8 cellular contexts compared by ENCODE assay signal in the genomic region with DNA sequence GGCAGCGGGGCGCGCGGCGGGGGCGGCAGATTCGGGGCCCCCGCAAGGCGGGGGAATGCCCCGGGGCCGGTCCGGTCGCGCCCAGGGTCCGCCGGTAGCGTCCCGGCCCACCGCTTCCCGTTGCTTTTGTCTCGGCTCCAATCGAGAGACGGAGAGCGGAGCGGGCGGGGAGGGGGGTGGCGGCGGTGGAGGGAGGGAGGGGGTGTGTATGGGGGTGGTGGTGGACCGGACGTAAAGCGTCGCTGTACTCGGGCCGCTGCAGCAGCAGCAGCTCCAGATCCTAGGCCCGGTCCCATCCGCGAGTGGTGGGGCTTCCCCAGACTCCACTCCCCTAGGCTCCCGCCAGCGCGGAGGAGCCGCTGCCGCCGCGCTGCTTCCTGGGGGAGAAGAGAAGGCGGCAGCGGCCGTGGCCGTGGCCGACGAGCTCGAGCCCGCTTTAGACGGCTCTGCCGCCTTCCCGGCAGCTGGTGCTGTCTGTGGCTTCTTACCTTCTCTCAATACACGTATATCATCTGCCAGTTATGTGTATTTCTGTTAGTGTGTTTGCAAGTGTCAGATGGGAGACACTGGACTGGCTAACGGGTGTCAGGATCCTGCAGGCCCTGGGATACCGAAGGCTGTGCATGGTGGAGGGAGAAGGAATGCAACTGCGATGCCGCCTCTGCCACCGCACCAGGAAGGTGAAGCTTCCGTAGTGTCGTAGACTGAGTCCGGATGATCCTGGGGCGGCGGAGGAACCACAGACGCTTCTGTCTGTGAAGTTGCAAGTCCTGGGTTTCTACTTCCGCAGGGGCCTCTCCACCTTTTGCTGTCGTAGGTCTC. TPM values are rescaled to one million over a fixed set of nuclear protein-coding genes. Genes with fewer than 3 reads are reported as not detected.
A peak's percentile ranks its signal among the peaks of the same experiment; 100 is the strongest.
DNase-seq lines count a peak whose midpoint lies in the region; ATAC-seq and TF ChIP-seq lines count a peak whose summit lies in the region.

No MANE protein-coding gene starts in this region.

- TF ChIP-seq POLR2A in ovary (IDR thresholded peaks at IDR 0.05) (no peak), thyroid gland (IDR thresholded peaks at IDR 0.05) (no peak)

- in situ Hi-C loops in SK-MEL-5 (cut with HindIII; ENCODE audit: low pct_unique_long_range_greater_than_20kb, low sequenced_read_pairs), result no loop called here

- DNase-seq in ELF-1 (ENCODE audit: low read depth, low spot score) (peak; percentile 79), SK-MEL-5 (ENCODE audit: low read depth, low spot score) (peak; percentile 72), glutamatergic neuron (peak; percentile 78), ovary (peak; percentile 46 to 77 (median 73)), thyroid gland (peak; percentile 63 to 64)
- peak; percentile 86 for DNase-seq in Jurkat, Clone E6-1 (ENCODE audit: low read depth, low spot score)
- DNase-seq in activated naive CD4-positive, alpha-beta T cell treated with anti-CD3 and anti-CD28 coated beads, Interleukin-2, amount 50 U/mL, for 16 hours, result peak; percentile 70

- intact Hi-C loops in ovary (cut with DNase I) (loop anchor here in 1 of 4 donors (10.0 kb wide), 1 partner anchor 121 kb away; a partner anchor contains a TSS), thyroid gland (cut with DNase I) (loop anchor here (5.0 kb wide), 1 partner anchor 124 kb away; a partner anchor contains a TSS)

- H3K4me1 ChIP-seq in ovary (ENCODE audit: insufficient read depth) (peaks cover 3% of the 10 kb centered on the region), thyroid gland (peaks cover 31 to 32% of the 10 kb centered on the region in 2 donors)

- H3K36me3 ChIP-seq in ovary (no peaks in the 10 kb centered on the region), thyroid gland (peaks cover 5 to 6% of the 10 kb centered on the region in 2 donors)

- peaks cover 12% of the 10 kb centered on the region for H3K27me3 Mint-ChIP-seq in glutamatergic neuron (ENCODE audit: unreplicated experiment)

- TF ChIP-seq EP300 in ovary (IDR thresholded peaks at IDR 0.05), result no peak

- H3K27me3 ChIP-seq in ovary, result no peaks in the 10 kb centered on the region
- H3K27me3 ChIP-seq in thyroid gland, result no peaks in the 10 kb centered on the region

- peak; percentile 51 for ATAC-seq in GM21723 (IDR thresholded peaks at IDR 0.05; ENCODE audit: unreplicated experiment)

- no peaks in the 10 kb centered on the region for H3K36me3 Mint-ChIP-seq in glutamatergic neuron (ENCODE audit: unreplicated experiment)

- peaks cover 9% of the 10 kb centered on the region for H3K9me3 Mint-ChIP-seq in glutamatergic neuron (ENCODE audit: unreplicated experiment)

- H3K27ac Mint-ChIP-seq in glutamatergic neuron (ENCODE audit: unreplicated experiment), result peak overlapping the region; percentile 99

- peak overlapping the region; percentile 100 for H3K4me3 Mint-ChIP-seq in glutamatergic neuron (ENCODE audit: unreplicated experiment)

- peak overlapping the region; percentile 93 for H3K4me3 ChIP-seq in Jurkat, Clone E6-1 (ENCODE audit: low read length)
- H3K4me3 ChIP-seq in ovary (peak overlapping the region; percentile 77), thyroid gland (replicated peaks in 1 of 3) (peak overlapping the region; percentile 87 to 97 (median 95))

- TF ChIP-seq CTCF in glutamatergic neuron (IDR thresholded peaks at IDR 0.05; ENCODE audit: partially characterized antibody, unreplicated experiment), result no peak
- TF ChIP-seq CTCF in ovary (IDR thresholded peaks at IDR 0.05), result no peak
- no peak for TF ChIP-seq CTCF in thyroid gland (IDR thresholded peaks at IDR 0.05)

- peaks cover 23% of the 10 kb centered on the region for H3K4me1 Mint-ChIP-seq in glutamatergic neuron (ENCODE audit: low read depth, unreplicated experiment)

- H3K27ac ChIP-seq in ovary (peak overlapping the region; percentile 92 to 94), thyroid gland (peak overlapping the region; percentile 94 to 97 (median 96))

- H3K9me3 ChIP-seq in ovary (no peaks in the 10 kb centered on the region), thyroid gland (no peaks in the 10 kb centered on the region)

- WGBS in ovary, 3 donors, result 0 to 1% (median 1%) methylated on average over 46 to 69 of the region's 69 CpGs
- WGBS in thyroid gland, 2 donors, result 1% methylated on average over 14 to 24 of the region's 69 CpGs

RNA-seq across cellular contexts. Expression of a gene that starts 0.5 kb away (rescaled TPM):
- polyA plus RNA-seq in Jurkat, Clone E6-1 (2012; ENCODE audit: insufficient read depth, insufficient read length), result 96.1 TPM
- total RNA-seq in SK-MEL-5 (2014; rRNA removed; shearing (Covaris generic)), result 70.4 and 84.6 TPM in 2 replicates
- 43.3 and 52.2 TPM in 2 replicates for polyA plus RNA-seq in SK-MEL-5 (2015; cell fraction: cytosol; rRNA removed)
- polyA plus RNA-seq in SK-MEL-5 (2015; cell fraction: nucleus; rRNA removed), result 263 and 274 TPM in 2 replicates
- 121 TPM for total RNA-seq in glutamatergic neuron (ENCODE audit: unreplicated experiment)
- 100 to 1,000 TPM in 2 of 7 donors, 10 to 100 TPM in 5; 51.9 to 115 (median 70.1) TPM for total RNA-seq in ovary
- polyA plus RNA-seq in ovary, result 10 to 100 TPM; 33.7 to 68.0 TPM
- total RNA-seq in thyroid gland, result 100 to 1,000 TPM; 162 to 245 (median 173) TPM

Comparison
In these comparisons a context has a peak if more than half of its experiments do, and no peak if none do; other contexts are left out.
1. Peak in every context shown above with its lines: DNase-seq, ATAC-seq, H3K4me3 ChIP-seq and H3K27ac ChIP-seq.